11 cellular contexts compared by ENCODE assay signal in genomic region chr19:38687837-38688378, GRCh38. TPM values are rescaled to one million over a fixed set of nuclear protein-coding genes. Genes with fewer than 3 reads are reported as not detected.
DNase-seq lines count a peak whose midpoint lies in the region; ATAC-seq lines count a peak whose summit lies in the region.
"Had no signal": no experiment of that assay in that cellular context is flagged by ENCODE, and none has a peak within 500 bp of the region (broad histone marks: within the 10 kb centered on the region; RNA-seq: fewer than 3 reads in every experiment).

No MANE protein-coding gene starts in this region.

- no peaks in the 10 kb centered on the region for H3K9me3 Mint-ChIP-seq in CD4-positive, CD25-positive, alpha-beta regulatory T cell
- no peaks in the 10 kb centered on the region for H3K9me3 Mint-ChIP-seq in immature natural killer cell

- peak overlapping the region in 2 of 3 donors; percentile 38 to 94 for H3K27ac Mint-ChIP-seq in CD4-positive, CD25-positive, alpha-beta regulatory T cell
- H3K27ac Mint-ChIP-seq in T-helper 17 cell (peak overlapping the region; percentile 93), immature natural killer cell (peak overlapping the region; percentile 99 to 100 (median 100))
- H3K27ac Mint-ChIP-seq: activated naive CD8-positive, alpha-beta T cell had no signal

- H3K27me3 Mint-ChIP-seq in CD4-positive, CD25-positive, alpha-beta regulatory T cell: no peaks in the 10 kb centered on the region
- H3K27me3 Mint-ChIP-seq in T-helper 17 cell (no peaks in the 10 kb centered on the region), immature natural killer cell (ENCODE audit: low read depth in 3 of 3) (peaks cover 8 to 14% (median 13%) of the 10 kb centered on the region in 3 donors)
- H3K27me3 Mint-ChIP-seq: activated naive CD8-positive, alpha-beta T cell had no signal

- peak overlapping the region; percentile 83 for H3K27ac ChIP-seq in CD4-positive, CD25-positive, alpha-beta regulatory T cell (ENCODE audit: insufficient read depth, low read length, poor library complexity, severe bottlenecking)
- H3K27ac ChIP-seq in skeletal muscle tissue (ENCODE audit: low read depth, low read length): peak overlapping the region; percentile 49

- ATAC-seq in CD4-positive, CD25-positive, alpha-beta regulatory T cell (ENCODE audit: low read depth in 2 of 2): no peak
- ATAC-seq in T-helper 17 cell (no peak), left colon (no peak)
- no peak for ATAC-seq in activated CD4-positive, CD25-positive, alpha-beta regulatory T cell treated with anti-CD3 and anti-CD28 coated beads, Interleukin-2, amount 50 U/mL, for 24 hours

- H3K4me1 ChIP-seq in CD4-positive, CD25-positive, alpha-beta regulatory T cell (ENCODE audit: control insufficient read depth, insufficient read depth, low read length, poor library complexity, severe bottlenecking): peaks cover 69% of the 10 kb centered on the region
- peaks cover 66 to 81% (median 70%) of the 10 kb centered on the region in 3 donors for H3K4me1 ChIP-seq in skeletal muscle tissue (ENCODE audit: control insufficient read depth in 3 of 3, insufficient read depth in 3 of 3, low read length in 3 of 3)

- no peaks in the 10 kb centered on the region for H3K9me3 ChIP-seq in CD4-positive, CD25-positive, alpha-beta regulatory T cell (ENCODE audit: control insufficient read depth in 2 of 2, low read length in 2 of 2)
- H3K9me3 ChIP-seq in T-helper 17 cell (ENCODE audit: control insufficient read depth, low read length, poor library complexity, severe bottlenecking) (no peaks in the 10 kb centered on the region), skeletal muscle tissue (ENCODE audit: control insufficient read depth in 3 of 3, low read length in 3 of 3) (no peaks in the 10 kb centered on the region)

- peaks cover 8% of the 10 kb centered on the region for H3K36me3 Mint-ChIP-seq in CD4-positive, CD25-positive, alpha-beta regulatory T cell
- H3K36me3 Mint-ChIP-seq in T-helper 17 cell (ENCODE audit: low read depth) (no peaks in the 10 kb centered on the region), immature natural killer cell (peaks cover 0 to 5% (median 3%) of the 10 kb centered on the region in 3 donors)

- H3K4me1 Mint-ChIP-seq in CD4-positive, CD25-positive, alpha-beta regulatory T cell: peaks cover 15 to 90% (median 61%) of the 10 kb centered on the region in 4 donors
- H3K4me1 Mint-ChIP-seq in T-helper 17 cell: peaks cover 61% of the 10 kb centered on the region
- peaks cover 93 to 96% of the 10 kb centered on the region in 2 donors for H3K4me1 Mint-ChIP-seq in immature natural killer cell

- H3K9ac ChIP-seq in skeletal muscle tissue (ENCODE audit: low read depth in 1 of 3, low read length in 3 of 3): no peak overlapping the region

- H3K4me3 Mint-ChIP-seq in CD4-positive, CD25-positive, alpha-beta regulatory T cell: peak overlapping the region in 2 of 4 donors; percentile 33 to 41
- no peak overlapping the region for H3K4me3 Mint-ChIP-seq in T-helper 17 cell
- peak overlapping the region in 1 of 5 donors; percentile 5 for H3K4me3 Mint-ChIP-seq in immature natural killer cell
- H3K4me3 Mint-ChIP-seq: activated naive CD8-positive, alpha-beta T cell had no signal

- H3K36me3 ChIP-seq in CD4-positive, CD25-positive, alpha-beta regulatory T cell (ENCODE audit: control insufficient read depth, insufficient read depth, low read length): peaks cover 2% of the 10 kb centered on the region
- peaks cover 0 to 6% (median 0%) of the 10 kb centered on the region in 3 donors for H3K36me3 ChIP-seq in skeletal muscle tissue (ENCODE audit: control insufficient read depth in 3 of 3, insufficient read depth in 3 of 3, low read length in 3 of 3)

- no peak for DNase-seq in CD4-positive, CD25-positive, alpha-beta regulatory T cell
- DNase-seq in T-helper 17 cell (no peak), immature natural killer cell (no peak), COLO829 (ENCODE audit: low spot score) (no peak), left colon (no peak)
- no peak for DNase-seq in NK-92 treated with Interleukin-12 subunit alpha and Interleukin-12 subunit beta, amount 100 ng/mL, for 24 hours (lab: John Stamatoyannopoulos, UW)
- DNase-seq: activated CD8-positive, alpha-beta memory T cell treated with anti-CD3 and anti-CD28 coated beads for 24 hours; NCI-H510A treated with DMSO at 0.1 percent for 48 hours had no signal

- intact Hi-C loops in left colon (cut with DNase I, micrococcal nuclease): no loop called here

- no peaks in the 10 kb centered on the region for H3K27me3 ChIP-seq in CD4-positive, CD25-positive, alpha-beta regulatory T cell (ENCODE audit: control insufficient read depth, insufficient read depth, low read length)
- no peaks in the 10 kb centered on the region for H3K27me3 ChIP-seq in skeletal muscle tissue (ENCODE audit: control insufficient read depth in 3 of 3, insufficient read depth in 3 of 3, low read length in 3 of 3)

- peak overlapping the region; percentile 31 for H3K4me3 ChIP-seq in CD4-positive, CD25-positive, alpha-beta regulatory T cell (ENCODE audit: low read depth, low read length)
- no peak overlapping the region for H3K4me3 ChIP-seq in skeletal muscle tissue (ENCODE audit: low read length in 3 of 3)

RNA-seq across cellular contexts. Expression of gene ACTN4, which starts 40.5 kb away (rescaled TPM):
- total RNA-seq in CD4-positive, CD25-positive, alpha-beta regulatory T cell: 323 TPM
- polyA plus RNA-seq in CD4-positive, CD25-positive, alpha-beta regulatory T cell: 10 to 100 TPM; 11.2 to 22.2 (median 15.7) TPM
- total RNA-seq in T-helper 17 cell (100 to 1,000 TPM; 201 to 205 TPM), skeletal muscle tissue (42.3 TPM), left colon (1,000 to 10,000 TPM in 1 of 2 donors, 100 to 1,000 TPM in 1; 971 to 1,150 TPM)
- polyA plus RNA-seq in immature natural killer cell: 10 to 100 TPM in 2 of 3 donors, 1 to 10 TPM in 1; 8.5 to 68.3 (median 17.4) TPM

RNA-seq across cellular contexts. Expression of gene CAPN12, which starts 56.4 kb away (rescaled TPM):
- 6.1 TPM for total RNA-seq in CD4-positive, CD25-positive, alpha-beta regulatory T cell
- polyA plus RNA-seq in CD4-positive, CD25-positive, alpha-beta regulatory T cell: 1 to 10 TPM; 1.0 to 2.6 (median 1.9) TPM
- 1 to 10 TPM; 6.8 to 9.0 TPM for total RNA-seq in T-helper 17 cell
- 10 to 100 TPM; 25.7 to 72.8 (median 55.1) TPM for polyA plus RNA-seq in immature natural killer cell
- 0.52 TPM for total RNA-seq in skeletal muscle tissue
- 10 to 100 TPM; 10.1 to 10.2 TPM for total RNA-seq in left colon
